ENCODE assay signal across 30 cellular contexts in genomic region chr12:124547626-124548025, GRCh38.
"Had no signal": no experiment of that assay in that cellular context is flagged by ENCODE, and none has a peak within 500 bp of the region (broad histone marks: within the 10 kb centered on the region; RNA-seq: fewer than 3 reads in every experiment).

No MANE protein-coding gene starts in this region.

- H3K36me3 Mint-ChIP-seq: WTC11 had no signal

- H3K9me3 Mint-ChIP-seq: activated CD4-positive, alpha-beta memory T cell treated with anti-CD3 and anti-CD28 coated beads, Interleukin-2, amount 10 ng/mL, durations not matched to agents 7 days and 5 days; activated CD4-positive, alpha-beta T cell treated with anti-CD3 and anti-CD28 coated beads, Interleukin-2, amount 10 ng/mL, durations not matched to agents 7 days and 5 days; activated naive CD4-positive, alpha-beta T cell treated with anti-CD3 and anti-CD28 coated beads, Interleukin-2, amount 50 U/mL, for 24 hours; activated naive CD8-positive, alpha-beta T cell treated with anti-CD3 and anti-CD28 coated beads, Interleukin-2, amount 50 U/mL, for 24 hours; activated T-cell treated with anti-CD3 and anti-CD28 coated beads, Interleukin-2, amount 50 U/mL, for 4 hours; activated T-helper 2 cell treated with anti-CD3 and anti-CD28 coated beads, Interferon-gamma antibody, Interleukin-2, Interleukin-4, amounts not matched to agents 10 μg/mL and 5 μg/mL and 100 μg/mL, durations not matched to agents 14 hours and 24 hours and 36 hours; nephron progenitor cell; WTC11 had no signal

- H3K27ac ChIP-seq: colonic mucosa, neutrophil, upper lobe of right lung had no signal

- DNase-seq: activated CD4-positive, alpha-beta memory T cell treated with anti-CD3 and anti-CD28 coated beads, Interleukin-2, amount 10 ng/mL, durations not matched to agents 7 days and 5 days; activated CD4-positive, alpha-beta T cell treated with anti-CD3 and anti-CD28 coated beads for 1 hour; activated CD4-positive, alpha-beta T cell treated with anti-CD3 and anti-CD28 coated beads, Interleukin-2, amount 10 ng/mL, durations not matched to agents 7 days and 5 days; activated naive CD8-positive, alpha-beta T cell treated with anti-CD3 and anti-CD28 coated beads, Interleukin-2, amount 50 U/mL, for 24 hours; activated T-cell treated with anti-CD3 and anti-CD28 coated beads, Interleukin-2, amount 50 U/mL, for 4 hours; cerebellar nuclear complex; colonic mucosa; dorsolateral prefrontal cortex; effector memory CD4-positive, alpha-beta T cell; gastrocnemius medialis; glutamatergic neuron; left lung; nephron progenitor cell; ovary; psoas muscle; sigmoid colon; small intestine; stimulated activated CD4-positive, alpha-beta T cell treated with anti-CD3 and anti-CD28 coated beads, Interleukin-1b, Interleukin-23, amount 100 ng/mL, for 48 hours; stimulated activated naive CD4-positive, alpha-beta T cell; SW 1271; T-helper 2 cell; tibial artery; upper lobe of right lung had no signal

- H3K27me3 Mint-ChIP-seq: activated CD4-positive, alpha-beta T cell treated with anti-CD3 and anti-CD28 coated beads, Interleukin-2, amount 10 ng/mL, durations not matched to agents 7 days and 5 days; activated naive CD4-positive, alpha-beta T cell treated with anti-CD3 and anti-CD28 coated beads, Interleukin-2, amount 50 U/mL, for 24 hours; activated naive CD8-positive, alpha-beta T cell treated with anti-CD3 and anti-CD28 coated beads, Interleukin-2, amount 50 U/mL, for 24 hours had no signal

- H3K27me3 ChIP-seq: colonic mucosa, dorsolateral prefrontal cortex, gastrocnemius medialis, left lung, ovary, sigmoid colon, suprapubic skin, tibial artery, upper lobe of right lung had no signal

- H3K27ac Mint-ChIP-seq: activated CD4-positive, alpha-beta memory T cell treated with anti-CD3 and anti-CD28 coated beads, Interleukin-2, amount 10 ng/mL, durations not matched to agents 7 days and 5 days; activated CD4-positive, alpha-beta T cell treated with anti-CD3 and anti-CD28 coated beads, Interleukin-2, amount 10 ng/mL, durations not matched to agents 7 days and 5 days; activated naive CD4-positive, alpha-beta T cell treated with anti-CD3 and anti-CD28 coated beads, Interleukin-2, amount 50 U/mL, for 24 hours; activated naive CD8-positive, alpha-beta T cell treated with anti-CD3 and anti-CD28 coated beads, Interleukin-2, amount 50 U/mL, for 24 hours; activated T-helper 2 cell treated with anti-CD3 and anti-CD28 coated beads, Interferon-gamma antibody, Interleukin-2, Interleukin-4, amounts not matched to agents 10 μg/mL and 5 μg/mL and 100 μg/mL, durations not matched to agents 14 hours and 24 hours and 36 hours; nephron progenitor cell; WTC11 had no signal

- H3K9me3 ChIP-seq: colonic mucosa, gastrocnemius medialis, left lung, mucosa of descending colon, neutrophil, ovary, psoas muscle, sigmoid colon, suprapubic skin, tibial artery, upper lobe of right lung had no signal

- H3K36me3 ChIP-seq: colonic mucosa, gastrocnemius medialis, left lung, neutrophil, ovary, sigmoid colon, suprapubic skin, tibial artery, upper lobe of right lung had no signal

- ATAC-seq: activated naive CD8-positive, alpha-beta T cell treated with anti-CD3 and anti-CD28 coated beads, Interleukin-2, amount 50 U/mL, for 24 hours; activated T-cell treated with anti-CD3 and anti-CD28 coated beads, Interleukin-2, amount 50 U/mL, for 4 hours; gastrocnemius medialis; left lung; mucosa of descending colon; psoas muscle; upper lobe of right lung; WTC11 had no signal

- H3K4me3 Mint-ChIP-seq: activated CD4-positive, alpha-beta memory T cell treated with anti-CD3 and anti-CD28 coated beads, Interleukin-2, amount 10 ng/mL, durations not matched to agents 7 days and 5 days; activated CD4-positive, alpha-beta T cell treated with anti-CD3 and anti-CD28 coated beads, Interleukin-2, amount 10 ng/mL, durations not matched to agents 7 days and 5 days; activated naive CD4-positive, alpha-beta T cell treated with anti-CD3 and anti-CD28 coated beads, Interleukin-2, amount 50 U/mL, for 24 hours; activated naive CD8-positive, alpha-beta T cell treated with anti-CD3 and anti-CD28 coated beads, Interleukin-2, amount 50 U/mL, for 24 hours; activated T-cell treated with anti-CD3 and anti-CD28 coated beads, Interleukin-2, amount 50 U/mL, for 4 hours; nephron progenitor cell; WTC11 had no signal

- H3K4me3 ChIP-seq: colonic mucosa, dorsolateral prefrontal cortex, gastrocnemius medialis, left lung, lung, mucosa of descending colon, ovary, psoas muscle, sigmoid colon, suprapubic skin, tibial artery, upper lobe of right lung had no signal
